ENCODE assay signal across 16 cellular contexts in the genomic region with DNA sequence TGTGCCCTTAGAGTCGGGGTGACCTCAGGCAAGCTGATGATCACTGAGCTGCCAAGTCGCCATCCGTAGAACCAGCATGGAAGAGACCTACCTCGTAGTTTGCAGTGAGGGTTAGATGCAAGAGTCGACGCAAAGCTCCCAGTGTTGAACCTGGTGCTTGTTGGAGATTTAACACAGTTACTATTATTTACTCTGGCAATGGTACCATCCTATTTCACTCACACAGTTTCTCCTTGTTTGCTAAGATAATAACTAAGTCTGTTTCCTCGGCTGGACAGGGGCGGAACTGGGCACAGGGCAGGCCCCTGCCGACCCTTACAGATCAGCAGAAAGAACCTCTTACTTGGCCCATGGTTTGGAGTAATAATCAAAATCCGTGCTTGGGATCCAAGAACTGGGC.
DNase-seq lines count a peak whose midpoint lies in the region; ATAC-seq and TF ChIP-seq lines count a peak whose summit lies in the region.
"Had no signal": no experiment of that assay in that cellular context is flagged by ENCODE, and none has a peak within 500 bp of the region (broad histone marks: within the 10 kb centered on the region; RNA-seq: fewer than 3 reads in every experiment).

No MANE protein-coding gene starts in this region.

- H3K9me3 Mint-ChIP-seq in chondrocyte (ENCODE audit: low read depth) = no peaks in the 10 kb centered on the region
- H3K9me3 Mint-ChIP-seq: CD4-positive, alpha-beta memory T cell; HFFc6 had no signal

- H3K9me3 ChIP-seq in HCT116 (ENCODE audit: control insufficient read depth in 1 of 2, insufficient read depth in 1 of 2, low read depth in 1 of 2, low read length in 2 of 2) (no peaks in the 10 kb centered on the region), neuronal stem cell (replicated peaks in 1 of 2; ENCODE audit: control insufficient read depth in 2 of 2, insufficient read depth in 1 of 2, low read depth in 1 of 2, low read length in 2 of 2) (no peaks in the 10 kb centered on the region)
- no peaks in the 10 kb centered on the region for H3K9me3 ChIP-seq in effector memory CD4-positive, alpha-beta T cell (ENCODE audit: control insufficient read depth, low read length)
- H3K9me3 ChIP-seq: BLaER1 treated with 17β-estradiol and CSF1 and Interleukin-3, amounts not matched to agents 10 nM and 100 nM had no signal

- H3K4me2 ChIP-seq in HCT116 (ENCODE audit: low read length) = no peak overlapping the region
- H3K4me2 ChIP-seq in mesendoderm (ENCODE audit: low read length) = no peak overlapping the region
- H3K4me2 ChIP-seq in neuronal stem cell (ENCODE audit: insufficient read depth, low read length, poor library complexity, severe bottlenecking) = no peak overlapping the region
- H3K4me2 ChIP-seq: BLaER1 treated with 17β-estradiol and CSF1 and Interleukin-3, amounts not matched to agents 10 nM and 100 nM had no signal

- no peaks in the 10 kb centered on the region for H3K36me3 Mint-ChIP-seq in chondrocyte (ENCODE audit: low read depth)
- H3K36me3 Mint-ChIP-seq: CD4-positive, alpha-beta memory T cell had no signal

- no CpG with 5 or more reads among the region's 10 CpGs for WGBS in mesendoderm (ENCODE audit: extremely low coverage, insufficient coverage, low lambda C conversion rate)
- no CpG with 5 or more reads among the region's 10 CpGs for WGBS in neuronal stem cell (ENCODE audit: extremely low coverage in 2 of 2, insufficient read length in 2 of 2, insufficient replicate concordance in 1 of 2), 2 donors

- H4K91ac ChIP-seq in neuronal stem cell (ENCODE audit: low read depth, low read length, poor library complexity) = no peak overlapping the region

- peak overlapping the region; percentile 27 for H3K27ac Mint-ChIP-seq in chondrocyte (ENCODE audit: unreplicated experiment)
- H3K27ac Mint-ChIP-seq: CD4-positive, alpha-beta memory T cell; HFFc6 had no signal

- no peak overlapping the region for H3K4me3 ChIP-seq in HCT116 (replicated peaks in 1 of 2; ENCODE audit: low read depth in 1 of 2, low read length in 2 of 2)
- no peak overlapping the region for H3K4me3 ChIP-seq in mesendoderm (ENCODE audit: low read length)
- H3K4me3 ChIP-seq in neuronal stem cell (ENCODE audit: low read length in 2 of 2) = no peak overlapping the region
- H3K4me3 ChIP-seq in effector memory CD4-positive, alpha-beta T cell (ENCODE audit: insufficient read depth, low read depth, low read length, poor library complexity, severe bottlenecking) = no peak overlapping the region
- H3K4me3 ChIP-seq: BLaER1 treated with 17β-estradiol and CSF1 and Interleukin-3, amounts not matched to agents 10 nM and 100 nM; GM12878 had no signal

- H3K18ac ChIP-seq in mesendoderm (ENCODE audit: low read length) (peak overlapping the region; percentile 99), neuronal stem cell (ENCODE audit: low read length) (no peak overlapping the region)

- intact Hi-C loops in HCT116 (cut with micrococcal nuclease) = loop anchor here (1.0 to 5.0 kb wide), 2 partner anchors 169 to 216 kb away; no protein-coding TSS in a partner anchor

- ATAC-seq in HCT116 (no peak), GM21526 (IDR thresholded peaks at IDR 0.05; ENCODE audit: low FRiP score, unreplicated experiment) (no peak)

- H3K4ac ChIP-seq in mesendoderm (ENCODE audit: low read depth, low read length) (peak overlapping the region; percentile 95), neuronal stem cell (ENCODE audit: low read length) (no peak overlapping the region)

- no peak overlapping the region for H3K4me3 Mint-ChIP-seq in chondrocyte (ENCODE audit: unreplicated experiment)
- H3K4me3 Mint-ChIP-seq: CD4-positive, alpha-beta memory T cell; HFFc6 had no signal

- H3K79me1 ChIP-seq in mesendoderm (ENCODE audit: low read length) = no peaks in the 10 kb centered on the region
- no peaks in the 10 kb centered on the region for H3K79me1 ChIP-seq in neuronal stem cell (ENCODE audit: low read depth, low read length)

- peaks cover 31% of the 10 kb centered on the region for H3K4me1 Mint-ChIP-seq in chondrocyte (ENCODE audit: low read depth)

- H3K27ac ChIP-seq in HCT116 (ENCODE audit: low read depth, low read length) (peak overlapping the region; percentile 82; the same call in 1 of the 2 replicates), mesendoderm (ENCODE audit: low read depth, low read length) (no peak overlapping the region), neuronal stem cell (replicated peaks; ENCODE audit: low read length) (no peak overlapping the region)
- no peak overlapping the region for H3K27ac ChIP-seq in effector memory CD4-positive, alpha-beta T cell (ENCODE audit: insufficient read depth, low read length, poor library complexity, severe bottlenecking)
- H3K27ac ChIP-seq: BLaER1 treated with 17β-estradiol and CSF1 and Interleukin-3, amounts not matched to agents 10 nM and 100 nM had no signal

- H3K14ac ChIP-seq in neuronal stem cell (ENCODE audit: low read length) = no peak overlapping the region

- no peaks in the 10 kb centered on the region for H3K27me3 Mint-ChIP-seq in chondrocyte (ENCODE audit: low read depth)

- H3K36me3 ChIP-seq in HCT116 (ENCODE audit: control insufficient read depth in 1 of 2, insufficient read depth in 2 of 2, low read length in 2 of 2) (no peaks in the 10 kb centered on the region), mesendoderm (ENCODE audit: control insufficient read depth, insufficient read depth, low read length) (no peaks in the 10 kb centered on the region), neuronal stem cell (replicated peaks in 1 of 2; ENCODE audit: control insufficient read depth in 2 of 2, insufficient read depth in 2 of 2, low read length in 2 of 2) (no peaks in the 10 kb centered on the region)
- no peaks in the 10 kb centered on the region for H3K36me3 ChIP-seq in effector memory CD4-positive, alpha-beta T cell (ENCODE audit: control insufficient read depth, insufficient read depth, low read length)
- H3K36me3 ChIP-seq: BLaER1 treated with 17β-estradiol and CSF1 and Interleukin-3, amounts not matched to agents 10 nM and 100 nM had no signal

- RAD21 ChIA-PET in HCT116 (lab: Charles Lee; ENCODE audit: low non-redundant PET in 1 of 2, low total read pairs in 2 of 2, uncharacterized antibody in 2 of 2, unreplicated experiment in 2 of 2) = interaction anchor here in 1 of 2 experiments (0.8 kb wide), 1 partner anchor 162 kb away, joined by 3 read pairs; no protein-coding TSS in a partner anchor

- peaks cover 41 to 50% of the 10 kb centered on the region in 2 experiments for H3K4me1 ChIP-seq in HCT116 (ENCODE audit: control insufficient read depth in 1 of 2, insufficient read depth in 2 of 2, low read length in 2 of 2)
- H3K4me1 ChIP-seq in mesendoderm (ENCODE audit: control insufficient read depth, low read depth, low read length) = peaks cover 22% of the 10 kb centered on the region
- peaks cover 17% of the 10 kb centered on the region in 2 donors for H3K4me1 ChIP-seq in neuronal stem cell (ENCODE audit: control insufficient read depth in 2 of 2, insufficient read depth in 1 of 2, low read depth in 1 of 2, low read length in 2 of 2)
- H3K4me1 ChIP-seq in effector memory CD4-positive, alpha-beta T cell (ENCODE audit: control insufficient read depth, insufficient read depth, low read length, poor library complexity, severe bottlenecking) = no peaks in the 10 kb centered on the region

- H2AK5ac ChIP-seq in mesendoderm (ENCODE audit: low read length) = peak overlapping the region; percentile 4
- peak overlapping the region; percentile 1 for H2AK5ac ChIP-seq in neuronal stem cell (ENCODE audit: low read depth, low read length)

- peak overlapping the region; percentile 28 for H2BK5ac ChIP-seq in mesendoderm (ENCODE audit: low read length)
- no peak overlapping the region for H2BK5ac ChIP-seq in neuronal stem cell (ENCODE audit: low read length)

- peak overlapping the region; percentile 1 for H4K5ac ChIP-seq in mesendoderm (ENCODE audit: low read length)

- H3K9me2 ChIP-seq in HCT116 (ENCODE audit: insufficient read depth) = no peaks in the 10 kb centered on the region

- no TSS peak for BruUV-seq in HCT116 (replicated peaks; lab: Mats Ljungman, UMichigan)

- TF ChIP-seq CTCF in HCT116 (IDR thresholded peaks at IDR 0.05 in 2 of 3, conservative IDR thresholded peaks at IDR 0.05 in 1 of 3; ENCODE audit: borderline replicate concordance in 1 of 3, insufficient read depth in 1 of 3, low read depth in 2 of 3, low read length in 2 of 3) (no peak), chondrocyte (IDR thresholded peaks at IDR 0.05) (no peak)

- DNase-seq in HCT116 (ENCODE audit: low read depth, low spot score) (no peak), chondrocyte (ENCODE audit: low spot score) (no peak), mesendoderm (no peak), neuronal stem cell (ENCODE audit: low spot score) (no peak), Ammon's horn (ENCODE audit: low spot score) (no peak), DMS 273 (lab: John Stamatoyannopoulos, UW; ENCODE audit: unreplicated experiment) (no peak)
- DNase-seq in effector memory CD4-positive, alpha-beta T cell = no peak
- DNase-seq: CD4-positive, alpha-beta memory T cell; GDM1; NCI-H1417 treated with DMSO at 0.1 percent for 48 hours; NCI-H2081 treated with DMSO at 0.1 percent for 48 hours; NCI-H2171 had no signal

- H3K27me3 ChIP-seq in HCT116 (ENCODE audit: insufficient read depth, low read length) = no peaks in the 10 kb centered on the region
- no peaks in the 10 kb centered on the region for H3K27me3 ChIP-seq in mesendoderm (ENCODE audit: insufficient read depth, low read length, poor library complexity)
- no peaks in the 10 kb centered on the region for H3K27me3 ChIP-seq in neuronal stem cell (ENCODE audit: control insufficient read depth in 3 of 3, insufficient read depth in 3 of 3, low read depth in 1 of 3, low read length in 3 of 3)
- H3K27me3 ChIP-seq in effector memory CD4-positive, alpha-beta T cell (replicated peaks; ENCODE audit: control insufficient read depth, insufficient read depth, low read length, poor library complexity, severe bottlenecking) = no peaks in the 10 kb centered on the region
- H3K27me3 ChIP-seq: BLaER1 treated with 17β-estradiol and CSF1 and Interleukin-3, amounts not matched to agents 10 nM and 100 nM had no signal

- H2BK120ac ChIP-seq in mesendoderm (ENCODE audit: low read depth, low read length) = peak overlapping the region; percentile 95
- peak overlapping the region; percentile 81 for H2BK120ac ChIP-seq in neuronal stem cell (ENCODE audit: low read depth, low read length)

- H3K9ac ChIP-seq in HCT116 (ENCODE audit: low read length) (no peak overlapping the region), mesendoderm (ENCODE audit: low read length) (no peak overlapping the region), neuronal stem cell (ENCODE audit: low read depth, low read length, poor library complexity) (no peak overlapping the region)
- H3K9ac ChIP-seq: BLaER1 treated with 17β-estradiol and CSF1 and Interleukin-3, amounts not matched to agents 10 nM and 100 nM had no signal

- no peak overlapping the region for H2BK15ac ChIP-seq in mesendoderm (replicated peaks; ENCODE audit: low read depth)
- H2BK15ac ChIP-seq in neuronal stem cell (ENCODE audit: low read length) = no peak overlapping the region

- no peak for TF ChIP-seq POLR2A in HCT116 (IDR thresholded peaks at IDR 0.05; ENCODE audit: borderline replicate concordance, extremely low read depth, insufficient read depth, insufficient read length)

- H3K79me2 ChIP-seq in HCT116 (ENCODE audit: insufficient read depth, low read length) (no peaks in the 10 kb centered on the region), mesendoderm (ENCODE audit: control insufficient read depth, insufficient read depth, low read length) (no peaks in the 10 kb centered on the region)

- peak overlapping the region; percentile 43 for H2BK12ac ChIP-seq in neuronal stem cell (ENCODE audit: low read length)

- H4K8ac ChIP-seq in mesendoderm (ENCODE audit: low read depth, low read length) (no peak overlapping the region), neuronal stem cell (ENCODE audit: low read depth, low read length) (no peak overlapping the region)

- no peak for TF ChIP-seq RAD21 in HCT116 (IDR thresholded peaks at IDR 0.05; ENCODE audit: low read depth)

- H4K20me1 ChIP-seq in HCT116 (ENCODE audit: insufficient read depth) = no peaks in the 10 kb centered on the region
- H4K20me1 ChIP-seq: BLaER1 treated with 17β-estradiol and CSF1 and Interleukin-3, amounts not matched to agents 10 nM and 100 nM had no signal

- H2AFZ ChIP-seq in HCT116 (ENCODE audit: low read depth, low read length, poor library complexity, severe bottlenecking) = no peak overlapping the region
- H2AFZ ChIP-seq in neuronal stem cell (ENCODE audit: low read length) = no peak overlapping the region

- CTCF ChIA-PET in HCT116 (lab: Charles Lee) = interaction anchor here (0.7 to 3.1 kb wide), 6 partner anchors 10 to 217 kb away, joined by 3 to 20 read pairs (median 5); no protein-coding TSS in a partner anchor

- POLR2A ChIA-PET in HCT116 (lab: Charles Lee) = no interaction called here

- H3K23ac ChIP-seq in mesendoderm (ENCODE audit: low read length) (no peak overlapping the region), neuronal stem cell (ENCODE audit: low read depth, low read length, poor library complexity) (no peak overlapping the region)

- H3K56ac ChIP-seq in mesendoderm (ENCODE audit: low read length) = peak overlapping the region; percentile 80
